ENCODE assay signal across 20 cellular contexts in genomic region chr3:170488802-170489201, GRCh38.
DNase-seq lines count a peak whose midpoint lies in the region; ATAC-seq, FAIRE-seq and TF ChIP-seq lines count a peak whose summit lies in the region.
"Had no signal": no experiment of that assay in that cellular context is flagged by ENCODE, and none has a peak within 500 bp of the region (broad histone marks: within the 10 kb centered on the region; RNA-seq: fewer than 3 reads in every experiment).

No MANE protein-coding gene starts in this region.

- peak in 1 of 2 experiments; percentile 68 for DNase-seq in A549 (ENCODE audit: low read depth in 1 of 2, low spot score in 1 of 2)
- peak; percentile 56 for DNase-seq in HFFc6
- DNase-seq in astrocyte of the hippocampus (ENCODE audit: low read depth, low spot score) = peak; percentile 42
- peak; percentile 72 to 86 for DNase-seq in foreskin fibroblast
- no peak for DNase-seq in NAMALWA (ENCODE audit: low spot score)
- DNase-seq in A673 (ENCODE audit: low spot score) = no peak
- DNase-seq in stimulated activated naive B cell treated with anti-CD40 and anti-IgM and Interleukin-4, amounts not matched to agents 10 μg/mL and 1 μg/mL and 100 μg/mL, for 72 hours = no peak
- DNase-seq in immature natural killer cell = no peak
- DNase-seq: activated CD4-positive, alpha-beta T cell treated with anti-CD3 and anti-CD28 coated beads for 48 hours; activated T-cell treated with anti-CD3 and anti-CD28 coated beads, Interleukin-2, amount 50 U/mL, for 1 hour; adrenal gland; DMS153; foreskin melanocyte; midbrain; NCI-H1694 treated with DMSO at 0.1 percent for 48 hours; spleen; T1000 had no signal

- H3K9me3 Mint-ChIP-seq in HFFc6 (no peaks in the 10 kb centered on the region), immature natural killer cell (no peaks in the 10 kb centered on the region)
- no peaks in the 10 kb centered on the region for H3K9me3 Mint-ChIP-seq in stimulated activated naive B cell treated with anti-CD40 and anti-IgM and Interleukin-4, amounts not matched to agents 10 μg/mL and 1 μg/mL and 100 μg/mL, for 72 hours
- H3K9me3 Mint-ChIP-seq: dendritic cell treated with granulocyte-macrophage colony-stimulating factor and Interleukin-4, amounts not matched to agents 40 ng/mL and 50 ng/mL, for 4 days had no signal

- H3K4me2 ChIP-seq in A549 = peak overlapping the region; percentile 57

- CTCF ChIA-PET in A549 (lab: Yijun Ruan, JAX) (no interaction called here), A673 (lab: Charles Lee) (no interaction called here)

- WGBS in A549 (ENCODE audit: missing lambda C conversion rate) = 8% methylated on average over 4 of the region's 4 CpGs

- H3K4me3 Mint-ChIP-seq in HFFc6 = no peak overlapping the region
- H3K4me3 Mint-ChIP-seq in stimulated activated naive B cell treated with anti-CD40 and anti-IgM and Interleukin-4, amounts not matched to agents 10 μg/mL and 1 μg/mL and 100 μg/mL, for 72 hours = no peak overlapping the region
- no peak overlapping the region for H3K4me3 Mint-ChIP-seq in immature natural killer cell
- H3K4me3 Mint-ChIP-seq: dendritic cell treated with granulocyte-macrophage colony-stimulating factor and Interleukin-4, amounts not matched to agents 40 ng/mL and 50 ng/mL, for 4 days had no signal

- H3K27ac Mint-ChIP-seq in HFFc6 = no peak overlapping the region
- no peak overlapping the region for H3K27ac Mint-ChIP-seq in stimulated activated naive B cell treated with anti-CD40 and anti-IgM and Interleukin-4, amounts not matched to agents 10 μg/mL and 1 μg/mL and 100 μg/mL, for 72 hours
- H3K27ac Mint-ChIP-seq in immature natural killer cell = no peak overlapping the region
- H3K27ac Mint-ChIP-seq: dendritic cell treated with granulocyte-macrophage colony-stimulating factor and Interleukin-4, amounts not matched to agents 40 ng/mL and 50 ng/mL, for 4 days had no signal

- H3K27me3 Mint-ChIP-seq in HFFc6 (ENCODE audit: insufficient read depth) (peaks cover 15% of the 10 kb centered on the region), immature natural killer cell (ENCODE audit: low read depth in 3 of 3) (peaks cover 5 to 10% (median 7%) of the 10 kb centered on the region in 3 donors)
- peaks cover 20 to 36% of the 10 kb centered on the region in 2 donors for H3K27me3 Mint-ChIP-seq in stimulated activated naive B cell treated with anti-CD40 and anti-IgM and Interleukin-4, amounts not matched to agents 10 μg/mL and 1 μg/mL and 100 μg/mL, for 72 hours
- H3K27me3 Mint-ChIP-seq: dendritic cell treated with granulocyte-macrophage colony-stimulating factor and Interleukin-4, amounts not matched to agents 40 ng/mL and 50 ng/mL, for 4 days had no signal

- 0 out of 3 replicates have a peak overlapping the region, but pooled peaks have one; percentile 9 for H3K4me3 ChIP-seq in A549
- no peak overlapping the region for H3K4me3 ChIP-seq in foreskin fibroblast (ENCODE audit: low read depth in 1 of 2, low read length in 2 of 2)
- no peak overlapping the region for H3K4me3 ChIP-seq in A673 (ENCODE audit: low read depth, low read length, poor library complexity, severe bottlenecking)
- H3K4me3 ChIP-seq: adrenal gland, SJSA1, spleen had no signal

- ATAC-seq in A549 = peak in 1 of 2 experiments; percentile 74; a peak in 3 of 6 replicates
- no peak for ATAC-seq in stimulated activated naive B cell treated with anti-CD40 and anti-IgM and Interleukin-4, amounts not matched to agents 10 μg/mL and 1 μg/mL and 100 μg/mL, for 72 hours (replicated peaks)

- no peaks in the 10 kb centered on the region for H3K27me3 ChIP-seq in A673 (replicated peaks; ENCODE audit: insufficient read depth, low read depth, low read length, poor library complexity)
- H3K27me3 ChIP-seq: adrenal gland, SJSA1 had no signal

- no peaks in the 10 kb centered on the region for H3K36me3 Mint-ChIP-seq in HFFc6 (ENCODE audit: low read depth)
- H3K36me3 Mint-ChIP-seq in stimulated activated naive B cell treated with anti-CD40 and anti-IgM and Interleukin-4, amounts not matched to agents 10 μg/mL and 1 μg/mL and 100 μg/mL, for 72 hours = no peaks in the 10 kb centered on the region
- no peaks in the 10 kb centered on the region for H3K36me3 Mint-ChIP-seq in immature natural killer cell

- no peak for FAIRE-seq in A549 (lab: Jason Lieb, UNC)
- FAIRE-seq: islet of Langerhans had no signal

- no peaks in the 10 kb centered on the region for H3K36me3 ChIP-seq in A673 (ENCODE audit: insufficient read depth, low read length, poor library complexity, severe bottlenecking)
- H3K36me3 ChIP-seq: adrenal gland, SJSA1, spleen had no signal

- H3K9me3 ChIP-seq in A549 = 0 out of 3 replicates have a peak, but pooled peaks cover 3% of the 10 kb centered on the region
- H3K9me3 ChIP-seq in A673 (ENCODE audit: low read depth, low read length, poor library complexity, severe bottlenecking) = no peaks in the 10 kb centered on the region
- H3K9me3 ChIP-seq: adrenal gland, SJSA1, spleen had no signal

- intact Hi-C loops in A673 (cut with micrococcal nuclease; ENCODE audit: unreplicated experiment) = no loop called here

- peak overlapping the region in 1 of 2 experiments; percentile 50; a peak in 1 of 6 replicates for H3K27ac ChIP-seq in A549
- no peak overlapping the region for H3K27ac ChIP-seq in A673 (ENCODE audit: low read depth, low read length, poor library complexity, severe bottlenecking)
- H3K27ac ChIP-seq: adrenal gland, SJSA1, spleen had no signal

- POLR2A ChIA-PET in A549 (lab: Yijun Ruan, JAX) = no interaction called here
- POLR2A ChIA-PET in A673 (lab: Charles Lee; ENCODE audit: low non-redundant PET) = no interaction called here

- peak in 1 of 2 experiments; percentile 26; a peak in 1 of 5 replicates for TF ChIP-seq RAD21 in A549 (conservative IDR thresholded peaks at IDR 0.05 in 1 of 2, IDR thresholded peaks at IDR 0.05 in 1 of 2)

- BruUV-seq in A673 (replicated peaks; lab: Mats Ljungman, UMichigan) = no TSS peak

- H3K4me1 ChIP-seq in A549 = peaks cover 28% of the 10 kb centered on the region
- no peaks in the 10 kb centered on the region for H3K4me1 ChIP-seq in A673 (ENCODE audit: insufficient read depth, low read length, poor library complexity, severe bottlenecking)
- H3K4me1 ChIP-seq: spleen had no signal

- no peak for TF ChIP-seq POLR2A in A549 (IDR thresholded peaks at IDR 0.05; ENCODE audit: low read length)

- peak in 1 of 2 experiments; percentile 44; a peak in 2 of 5 replicates for TF ChIP-seq EP300 in A549 (IDR thresholded peaks at IDR 0.05)

- H3K4me1 Mint-ChIP-seq in HFFc6 (ENCODE audit: low read depth) = peaks cover 19% of the 10 kb centered on the region
- H3K4me1 Mint-ChIP-seq in stimulated activated naive B cell treated with anti-CD40 and anti-IgM and Interleukin-4, amounts not matched to agents 10 μg/mL and 1 μg/mL and 100 μg/mL, for 72 hours = no peaks in the 10 kb centered on the region
- no peaks in the 10 kb centered on the region for H3K4me1 Mint-ChIP-seq in immature natural killer cell

- TF ChIP-seq CTCF in A549 (IDR thresholded peaks at IDR 0.05) (no peak), HFFc6 (IDR thresholded peaks at IDR 0.05) (0 out of 2 replicates have a peak, but pooled peaks have one; percentile 13), foreskin fibroblast (IDR thresholded peaks at IDR 0.05; ENCODE audit: low read depth, low read length) (no peak), A673 (conservative IDR thresholded peaks at IDR 0.05; ENCODE audit: low read depth, low read length) (no peak)

TF ChIP-seq in A549, 52 proteins besides CTCF, POLR2A, EP300 and RAD21:
- peak; percentile 82 to 84 for TF ChIP-seq CEBPB (IDR thresholded peaks at IDR 0.05)
- no peak for TF ChIP-seq E2F6 (IDR thresholded peaks at IDR 0.05; ENCODE audit: borderline replicate concordance, low read depth)
- peak; percentile 40; the same call in 1 of the 2 replicates for TF ChIP-seq JUNB (IDR thresholded peaks at IDR 0.05)
- TF ChIP-seq SMC3 (IDR thresholded peaks at IDR 0.05) = peak; percentile 23; the same call in 1 of the 3 replicates
- peak; percentile 45; the same call in 1 of the 2 replicates for TF ChIP-seq GATA3 (IDR thresholded peaks at IDR 0.05; ENCODE audit: borderline replicate concordance)
- TF ChIP-seq, protein P1, sequence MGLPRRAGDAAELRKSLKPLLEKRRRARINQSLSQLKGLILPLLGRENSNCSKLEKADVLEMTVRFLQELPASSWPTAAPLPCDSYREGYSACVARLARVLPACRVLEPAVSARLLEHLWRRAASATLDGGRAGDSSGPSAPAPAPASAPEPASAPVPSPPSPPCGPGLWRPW (IDR thresholded peaks at IDR 0.05) = peak; percentile 44; the same call in 1 of the 2 replicates

Comparison
In these comparisons a context has a peak if more than half of its experiments do, and no peak if none do; other contexts are left out.
1. DNase-seq: peak in HFFc6 (single experiment), astrocyte of the hippocampus (single experiment) and foreskin fibroblast (2 of 2); none in NAMALWA (single experiment), A673 (single experiment), stimulated activated naive B cell treated with anti-CD40 and anti-IgM and Interleukin-4, amounts not matched to agents 10 μg/mL and 1 μg/mL and 100 μg/mL, for 72 hours (single experiment) and immature natural killer cell (0 of 3).